ENCODE assay signal across 12 cellular contexts in genomic region chr10:132560248-132560731, GRCh38. TPM values are rescaled to one million over a fixed set of nuclear protein-coding genes. Genes with fewer than 3 reads are reported as not detected.
A peak's percentile ranks its signal among the peaks of the same experiment; 100 is the strongest.
DNase-seq lines count a peak whose midpoint lies in the region; ATAC-seq and TF ChIP-seq lines count a peak whose summit lies in the region.
"Had no signal": no experiment of that assay in that cellular context is flagged by ENCODE, and none has a peak within 500 bp of the region (broad histone marks: within the 10 kb centered on the region; RNA-seq: fewer than 3 reads in every experiment).

No MANE protein-coding gene starts in this region.

- TF ChIP-seq CTCF in gastroesophageal sphincter (IDR thresholded peaks at IDR 0.05) (peak in 1 of 4 experiments; percentile 22), Caco-2 (IDR thresholded peaks at IDR 0.05; ENCODE audit: insufficient read depth in 1 of 2, low read depth in 1 of 2, low read length in 1 of 2, severe bottlenecking in 1 of 2, unreplicated experiment in 1 of 2) (no peak), RWPE1 (conservative IDR thresholded peaks at IDR 0.05; ENCODE audit: low read depth) (no peak)
- no peak for TF ChIP-seq CTCF in CD4-positive, alpha-beta T cell (IDR thresholded peaks at IDR 0.05)

- BruUV-seq in Caco-2 (replicated peaks; lab: Mats Ljungman, UMichigan): no TSS peak

- H3K27ac ChIP-seq in gastroesophageal sphincter (peak overlapping the region in 3 of 4 donors; percentile 13 to 59 (median 30)), RWPE1 (no peak overlapping the region)
- H3K27ac ChIP-seq in CD4-positive, alpha-beta T cell (ENCODE audit: low read depth, low read length): no peak overlapping the region

- H3K4me1 ChIP-seq in gastroesophageal sphincter (peaks cover 0 to 100% (median 15%) of the 10 kb centered on the region in 3 donors), Caco-2 (no peaks in the 10 kb centered on the region)

- intact Hi-C loops in Caco-2 (cut with micrococcal nuclease; ENCODE audit: unreplicated experiment): no loop called here
- intact Hi-C loops in CD4-positive, alpha-beta T cell (cut with DNase I, micrococcal nuclease): no loop called here

- WGBS in gastroesophageal sphincter (ENCODE audit: low coverage in 1 of 2), 2 donors: 22% methylated on average over 9 to 10 of the region's 10 CpGs

- no peak overlapping the region for H3K4me3 Mint-ChIP-seq in Caco-2 (ENCODE audit: unreplicated experiment)
- H3K4me3 Mint-ChIP-seq in CD4-positive, alpha-beta T cell: no peak overlapping the region
- H3K4me3 Mint-ChIP-seq: endodermal cell had no signal

- H3K4me3 ChIP-seq in gastroesophageal sphincter (no peak overlapping the region), Caco-2 (ENCODE audit: low read depth, low read length) (no peak overlapping the region)

- H3K9me3 ChIP-seq in gastroesophageal sphincter: no peaks in the 10 kb centered on the region
- H3K9me3 ChIP-seq in Caco-2: no peaks in the 10 kb centered on the region
- H3K9me3 ChIP-seq in CD4-positive, alpha-beta T cell (ENCODE audit: control insufficient read depth, low read length): no peaks in the 10 kb centered on the region

- H3K27me3 Mint-ChIP-seq in Caco-2 (ENCODE audit: insufficient read depth, unreplicated experiment): no peaks in the 10 kb centered on the region
- no peaks in the 10 kb centered on the region for H3K27me3 Mint-ChIP-seq in CD4-positive, alpha-beta T cell

- DNase-seq in CD1c-positive myeloid dendritic cell (ENCODE audit: extremely low spot score) (peak; percentile 74), Caco-2 (no peak), RWPE1 (ENCODE audit: low spot score) (no peak)
- no peak for DNase-seq in stimulated activated CD4-positive, alpha-beta T cell treated with anti-CD3 and anti-CD28 coated beads, Interleukin-4, amount 100 ng/mL, for 1 hour
- DNase-seq in CD4-positive, alpha-beta T cell: no peak
- DNase-seq: activated CD8-positive, alpha-beta memory T cell treated with anti-CD3 and anti-CD28 coated beads, Interleukin-2, amount 50 U/mL, for 4 hours; endodermal cell; mesenchymal stem cell; NCI-H1694 had no signal

- H3K9me3 Mint-ChIP-seq in Caco-2 (ENCODE audit: unreplicated experiment): no peaks in the 10 kb centered on the region
- H3K9me3 Mint-ChIP-seq in CD4-positive, alpha-beta T cell: no peaks in the 10 kb centered on the region
- H3K9me3 Mint-ChIP-seq: endodermal cell had no signal

- H3K27ac Mint-ChIP-seq in Caco-2 (ENCODE audit: unreplicated experiment): no peak overlapping the region
- no peak overlapping the region for H3K27ac Mint-ChIP-seq in CD4-positive, alpha-beta T cell
- H3K27ac Mint-ChIP-seq: endodermal cell had no signal

- TF ChIP-seq POLR2A in Raji (IDR thresholded peaks at IDR 0.05; ENCODE audit: insufficient read depth, low read depth, low read length): peak; percentile 49; the same call in 1 of the 2 replicates
- TF ChIP-seq POLR2A in gastroesophageal sphincter (IDR thresholded peaks at IDR 0.05): no peak

- H3K27me3 ChIP-seq in gastroesophageal sphincter (no peaks in the 10 kb centered on the region), Caco-2 (replicated peaks; ENCODE audit: control insufficient read depth, insufficient read depth, low read length) (no peaks in the 10 kb centered on the region)
- H3K27me3 ChIP-seq in CD4-positive, alpha-beta T cell (ENCODE audit: control insufficient read depth, insufficient read depth, low read length): no peaks in the 10 kb centered on the region

- CTCF ChIA-PET in Caco-2 (lab: Charles Lee): no interaction called here
- CTCF ChIA-PET in RWPE1 (lab: Yijun Ruan, JAX): no interaction called here
- CTCF ChIA-PET in CD4-positive, alpha-beta T cell (lab: Charles Lee): no interaction called here

- POLR2A ChIA-PET in Caco-2 (lab: Charles Lee) (no interaction called here), RWPE1 (lab: Yijun Ruan, JAX; ENCODE audit: low non-redundant PET) (no interaction called here)
- POLR2A ChIA-PET in CD4-positive, alpha-beta T cell (lab: Charles Lee): interaction anchor here (0.6 kb wide), 1 partner anchor 24 kb away, joined by 3 read pairs; no protein-coding TSS in a partner anchor

- H3K36me3 ChIP-seq in gastroesophageal sphincter (no peaks in the 10 kb centered on the region), Caco-2 (ENCODE audit: control insufficient read depth, insufficient read depth, low read length) (no peaks in the 10 kb centered on the region)

- no peaks in the 10 kb centered on the region for H3K36me3 Mint-ChIP-seq in Caco-2 (ENCODE audit: insufficient read depth, unreplicated experiment)
- H3K36me3 Mint-ChIP-seq in CD4-positive, alpha-beta T cell (ENCODE audit: low read depth): no peaks in the 10 kb centered on the region

- peaks cover 10% of the 10 kb centered on the region for H3K4me1 Mint-ChIP-seq in Caco-2 (ENCODE audit: low read depth, unreplicated experiment)
- H3K4me1 Mint-ChIP-seq in CD4-positive, alpha-beta T cell (ENCODE audit: low read depth): peaks cover 35% of the 10 kb centered on the region
- H3K4me1 Mint-ChIP-seq: endodermal cell had no signal

- TF ChIP-seq EP300 in gastroesophageal sphincter (IDR thresholded peaks at IDR 0.05): no peak

- peak; percentile 36 for ATAC-seq in HG02852 (IDR thresholded peaks at IDR 0.05; ENCODE audit: unreplicated experiment)
- ATAC-seq in gastroesophageal sphincter: peak; percentile 56
- no peak for ATAC-seq in CD4-positive, alpha-beta T cell (ENCODE audit: poor library complexity)

RNA-seq across cellular contexts. Expression of gene INPP5A, which starts 22.7 kb away (rescaled TPM):
- 100 to 1,000 TPM; 111 to 288 (median 215) TPM for total RNA-seq in gastroesophageal sphincter
- 43.9 and 44.5 TPM in 2 replicates for total RNA-seq in Caco-2 (2022)
- 10 to 100 TPM; 22.0 to 24.8 TPM for total RNA-seq in CD4-positive, alpha-beta T cell

Comparison
In these comparisons a context has a peak if more than half of its experiments do, and no peak if none do; other contexts are left out.
1. H3K27ac ChIP-seq: peak in gastroesophageal sphincter (3 of 4); none in RWPE1 (single experiment) and CD4-positive, alpha-beta T cell (single experiment).